20 cellular contexts compared by ENCODE assay signal in genomic region chr12:98345308-98345876, GRCh38.
"Had no signal": no experiment of that assay in that cellular context is flagged by ENCODE, and none has a peak within 500 bp of the region (broad histone marks: within the 10 kb centered on the region; RNA-seq: fewer than 3 reads in every experiment).

No MANE protein-coding gene starts in this region.

- DNase-seq: activated CD4-positive, alpha-beta T cell treated with anti-CD3 and anti-CD28 coated beads for 1 hour; activated CD4-positive, alpha-beta T cell treated with anti-CD3 and anti-CD28 coated beads, Interleukin-2, amount 50 U/mL, for 1 hour; activated CD8-positive, alpha-beta memory T cell treated with anti-CD3 and anti-CD28 coated beads for 24 hours; activated CD8-positive, alpha-beta memory T cell treated with anti-CD3 and anti-CD28 coated beads, Interleukin-2, amount 50 U/mL, for 4 hours; activated T-cell treated with anti-CD3 and anti-CD28 coated beads, Interleukin-2, amount 50 U/mL, for 24 hours; adrenal gland; colonic mucosa; foreskin melanocyte; kidney glomerular epithelial cell; left lung; naive thymus-derived CD8-positive, alpha-beta T cell; stimulated activated CD4-positive, alpha-beta T cell treated with anti-CD3 and anti-CD28 coated beads, Interleukin-2, amount 100 ng/mL, for 48 hours; stimulated activated CD8-positive, alpha-beta memory T cell treated with anti-CD3 and anti-CD28 coated beads, Interleukin-4, amount 100 ng/mL, for 48 hours; stimulated activated naive B cell treated with anti-CD40 and anti-IgM and Interleukin-4, amounts not matched to agents 10 μg/mL and 1 μg/mL and 100 μg/mL, for 72 hours had no signal

- H3K27me3 ChIP-seq: adrenal gland, colonic mucosa, left lung, neural progenitor cell, vagina had no signal

- ATAC-seq: activated naive CD4-positive, alpha-beta T cell treated with anti-CD3 and anti-CD28 coated beads, Interleukin-2, amount 50 U/mL, for 72 hours; activated T-helper 17 cell treated with anti-CD3 and anti-CD28 coated beads, Interleukin-2, amount 50 U/mL, for 72 hours; left lung; naive thymus-derived CD8-positive, alpha-beta T cell; stimulated activated naive B cell treated with anti-CD40 and anti-IgM and Interleukin-4, amounts not matched to agents 10 μg/mL and 1 μg/mL and 100 μg/mL, for 72 hours had no signal

- H3K36me3 ChIP-seq: adrenal gland, colonic mucosa, left lung, neural progenitor cell, vagina had no signal

- H3K4me1 ChIP-seq: adrenal gland, colonic mucosa, left lung, neural progenitor cell, vagina had no signal

- H3K4me2 ChIP-seq: neural progenitor cell had no signal

- H3K9ac ChIP-seq: neural progenitor cell had no signal

- H3K27ac ChIP-seq: adrenal gland, colonic mucosa, epithelial cell of prostate, left lung, neural progenitor cell, vagina had no signal

- H3K4me3 ChIP-seq: adrenal gland, colonic mucosa, left lung, lung, neural progenitor cell, vagina had no signal
